8 cellular contexts compared by ENCODE assay signal in genomic region chr13:42559057-42559456, GRCh38. TPM values are rescaled to one million over a fixed set of nuclear protein-coding genes. Genes with fewer than 3 reads are reported as not detected.
"Had no signal": no experiment of that assay in that cellular context is flagged by ENCODE, and none has a peak within 500 bp of the region (broad histone marks: within the 10 kb centered on the region; RNA-seq: fewer than 3 reads in every experiment).

No MANE protein-coding gene starts in this region.

- H3K4me3 Mint-ChIP-seq: HFFc6, IgD-negative memory B cell had no signal

- H3K27ac Mint-ChIP-seq: HFFc6, IgD-negative memory B cell had no signal

- H3K4me3 ChIP-seq: HAP-1 had no signal

- H3K27me3 Mint-ChIP-seq: IgD-negative memory B cell had no signal

- H3K36me3 ChIP-seq: HAP-1 had no signal

- ATAC-seq: HCT116, HepG2 had no signal

- H3K27ac ChIP-seq: HL-60 had no signal

- DNase-seq: GOT3, H7, HFFc6 had no signal

- H3K4me1 ChIP-seq: HAP-1 had no signal

RNA-seq across cellular contexts. Expression of gene TNFSF11, which starts 14.9 kb away (rescaled TPM):
- total RNA-seq: HepG2, HFFc6 had no signal
- polyA plus RNA-seq: IgD-negative memory B cell had no signal
